In the genomic region with DNA sequence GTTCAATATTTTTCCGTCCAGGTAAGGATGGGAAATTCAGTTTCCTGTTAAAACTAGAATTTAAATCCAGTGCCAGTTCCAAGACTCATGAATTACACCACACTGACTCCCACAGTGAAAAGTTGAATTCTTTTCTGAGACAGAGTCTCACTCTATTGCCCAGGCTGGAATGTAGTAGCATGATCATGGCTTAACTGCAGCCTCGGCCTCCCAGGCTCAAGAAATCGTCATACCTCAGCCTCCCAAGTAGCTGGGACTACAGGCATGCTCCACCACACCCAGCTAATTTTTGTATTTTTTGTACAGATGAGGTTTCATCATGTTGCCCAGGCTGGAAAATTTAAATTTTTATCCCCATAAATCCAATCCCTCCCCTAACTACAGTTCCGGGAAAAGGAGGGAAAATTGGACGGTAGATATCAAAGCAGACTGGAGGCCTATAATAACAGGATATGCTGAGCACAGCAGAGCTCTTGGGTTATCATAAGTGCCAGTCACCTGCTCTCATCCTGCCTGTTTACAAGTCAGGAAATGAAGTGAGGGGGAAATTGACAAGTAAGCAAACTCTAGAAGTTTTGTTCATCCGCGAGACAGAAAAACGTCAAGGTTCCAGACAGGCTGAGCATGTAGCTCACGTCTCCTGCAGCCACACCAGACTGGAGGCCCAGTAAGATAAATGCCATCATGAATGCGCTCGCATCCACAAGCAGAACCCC, we compare ENCODE assay signal across 13 cellular contexts.
DNase-seq lines count a peak whose midpoint lies in the region; ATAC-seq lines count a peak whose summit lies in the region.
"Had no signal": no experiment of that assay in that cellular context is flagged by ENCODE, and none has a peak within 500 bp of the region (broad histone marks: within the 10 kb centered on the region; RNA-seq: fewer than 3 reads in every experiment).

No MANE protein-coding gene starts in this region.

- peak; percentile 4 for DNase-seq in activated effector memory CD4-positive, alpha-beta T cell treated with Interleukin-2 at 50 U/mL for 16 hours
- DNase-seq in activated effector memory CD4-positive, alpha-beta T cell treated with anti-CD3 and anti-CD28 coated beads, Interleukin-2, amount 50 U/mL, for 16 hours: no peak
- DNase-seq in T follicular helper cell (ENCODE audit: low read depth) (peak; percentile 1), pulmonary artery endothelial cell (ENCODE audit: low read depth, low spot score) (peak; percentile 46), NCI-H748 treated with DMSO at 0.1 percent for 48 hours (lab: John Stamatoyannopoulos, UW) (no peak), AML-193 (lab: John Stamatoyannopoulos, UW) (no peak)
- DNase-seq in central memory CD4-positive, alpha-beta T cell: peak; percentile 42
- DNase-seq: cerebellar nuclear complex, left cardiac atrium, nephron progenitor cell, SK-N-SH had no signal

- no peak for ATAC-seq in GM19351 (IDR thresholded peaks at IDR 0.05; ENCODE audit: unreplicated experiment)
- ATAC-seq: esophagus mucosa, left cardiac atrium had no signal

Comparison
In these comparisons a context has a peak if more than half of its experiments do, and no peak if none do; other contexts are left out.
1. DNase-seq: peak in activated effector memory CD4-positive, alpha-beta T cell treated with Interleukin-2 at 50 U/mL for 16 hours (single experiment), T follicular helper cell (single experiment), central memory CD4-positive, alpha-beta T cell (single experiment) and pulmonary artery endothelial cell (single experiment); none in activated effector memory CD4-positive, alpha-beta T cell treated with anti-CD3 and anti-CD28 coated beads, Interleukin-2, amount 50 U/mL, for 16 hours (single experiment), NCI-H748 treated with DMSO at 0.1 percent for 48 hours (single experiment) and AML-193 (0 of 2).